ENCODE assay signal across 19 cellular contexts in genomic region chr7:98598846-98599615, GRCh38. TPM values are rescaled to one million over a fixed set of nuclear protein-coding genes. Genes with fewer than 3 reads are reported as not detected.
"Had no signal": no experiment of that assay in that cellular context is flagged by ENCODE, and none has a peak within 500 bp of the region (broad histone marks: within the 10 kb centered on the region; RNA-seq: fewer than 3 reads in every experiment).

No MANE protein-coding gene starts in this region.

- H3K4me3 ChIP-seq: heart left ventricle, psoas muscle, right lobe of liver, tibial artery, upper lobe of right lung, vagina had no signal

- H3K4me1 ChIP-seq: heart left ventricle, psoas muscle, right lobe of liver, tibial artery, upper lobe of right lung, vagina had no signal

- H3K27ac Mint-ChIP-seq: naive thymus-derived CD4-positive, alpha-beta T cell had no signal

- H3K4me1 Mint-ChIP-seq: naive thymus-derived CD4-positive, alpha-beta T cell had no signal

- DNase-seq: effector memory CD4-positive, alpha-beta T cell; heart left ventricle; hippocampal formation; kidney glomerular epithelial cell; mammary epithelial cell; naive thymus-derived CD4-positive, alpha-beta T cell; psoas muscle; retina; right lobe of liver; small intestine; stimulated activated CD4-positive, alpha-beta T cell treated with anti-CD3 and anti-CD28 coated beads, Interleukin-12 subunit alpha, Interleukin-12 subunit beta, amount 100 ng/mL, for 4 hours; stimulated activated CD4-positive, alpha-beta T cell treated with anti-CD3 and anti-CD28 coated beads, Interleukin-2, amount 100 ng/mL, for 48 hours; stimulated activated naive CD4-positive, alpha-beta T cell treated with Interleukin-2 at 50 U/mL for 16 hours; tibial artery; upper lobe of right lung had no signal

- H3K36me3 Mint-ChIP-seq: naive thymus-derived CD4-positive, alpha-beta T cell had no signal

- H3K9me3 ChIP-seq: heart left ventricle, neutrophil, psoas muscle, right lobe of liver, tibial artery, upper lobe of right lung, vagina had no signal

- H3K4me3 Mint-ChIP-seq: naive thymus-derived CD4-positive, alpha-beta T cell had no signal

- ATAC-seq: esophagus mucosa; heart left ventricle; left lobe of liver; naive thymus-derived CD4-positive, alpha-beta T cell; psoas muscle; right lobe of liver; upper lobe of right lung had no signal

- H3K27me3 ChIP-seq: heart left ventricle, right lobe of liver, upper lobe of right lung, vagina had no signal

- H3K36me3 ChIP-seq: heart left ventricle, neutrophil, right lobe of liver, tibial artery, upper lobe of right lung, vagina had no signal

- H3K27ac ChIP-seq: heart left ventricle, neutrophil, psoas muscle, right lobe of liver, tibial artery, upper lobe of right lung, vagina had no signal

RNA-seq across cellular contexts. Expression of gene NPTX2, which starts 18.1 kb away (rescaled TPM):
- polyA plus RNA-seq: naive thymus-derived CD4-positive, alpha-beta T cell had no signal
